ENCODE assay signal across 8 cellular contexts in genomic region chr12:65556676-65557424, GRCh38.
DNase-seq lines count a peak whose midpoint lies in the region; ATAC-seq and TF ChIP-seq lines count a peak whose summit lies in the region.

No MANE protein-coding gene starts in this region.

- peak; percentile 86 for TF ChIP-seq CTCF in BE2C (IDR thresholded peaks at IDR 0.05; ENCODE audit: low read depth, low read length)

- H3K27me3 ChIP-seq in BE2C = no peaks in the 10 kb centered on the region

- DNase-seq in BE2C = peak; percentile 71
- peak; percentile 62 for DNase-seq in NCI-H526 treated with DMSO at 0.1 percent for 48 hours (lab: John Stamatoyannopoulos, UW)
- DNase-seq in activated CD4-positive, alpha-beta T cell treated with anti-CD3 and anti-CD28 coated beads, Interleukin-2, amount 50 U/mL, for 48 hours = peak; percentile 72 to 75
- DNase-seq in effector CD4-positive, alpha-beta T cell = peak; percentile 17
- peak; percentile 74 for DNase-seq in medulla oblongata (ENCODE audit: extremely low spot score)
- DNase-seq in stimulated activated CD8-positive, alpha-beta memory T cell treated with anti-CD3 and anti-CD28 coated beads, Interleukin-15, amount 100 ng/mL, for 48 hours (ENCODE audit: low read depth in 2 of 2) = peak; percentile 40 to 51

- no peaks in the 10 kb centered on the region for H3K4me1 ChIP-seq in BE2C

- H3K9me3 ChIP-seq in BE2C = no peaks in the 10 kb centered on the region

- H3K36me3 ChIP-seq in BE2C = no peaks in the 10 kb centered on the region

- ATAC-seq in GM18909 (IDR thresholded peaks at IDR 0.05; ENCODE audit: poor library complexity, unreplicated experiment) (peak; percentile 98), HG03135 (IDR thresholded peaks at IDR 0.05; ENCODE audit: unreplicated experiment) (peak; percentile 99)

- H3K4me3 ChIP-seq in BE2C (ENCODE audit: low read depth, low read length) = peak overlapping the region; percentile 24; the same call in 1 of the 2 replicates

Comparison
In these comparisons a context has a peak if more than half of its experiments do, and no peak if none do; other contexts are left out.
1. Peak in every context shown above with its lines: DNase-seq, ATAC-seq and H3K4me3 ChIP-seq.
2. DNase-seq: peak in every context shown above with its lines; median percentile 74 in medulla oblongata; 74 in activated CD4-positive, alpha-beta T cell treated with anti-CD3 and anti-CD28 coated beads, Interleukin-2, amount 50 U/mL, for 48 hours; 71 in BE2C; 62 in NCI-H526 treated with DMSO at 0.1 percent for 48 hours; 46 in stimulated activated CD8-positive, alpha-beta memory T cell treated with anti-CD3 and anti-CD28 coated beads, Interleukin-15, amount 100 ng/mL, for 48 hours; 17 in effector CD4-positive, alpha-beta T cell.